8 cellular contexts compared by ENCODE assay signal in genomic region chr21:44938976-44939531, GRCh38.
DNase-seq lines count a peak whose midpoint lies in the region; TF ChIP-seq lines count a peak whose summit lies in the region.

No MANE protein-coding gene starts in this region.

- peak overlapping the region; percentile 84 for H3K27ac ChIP-seq in SK-N-MC
- no peak overlapping the region for H3K27ac ChIP-seq in rectal smooth muscle tissue (ENCODE audit: low read depth, low read length)

- H3K4me1 ChIP-seq in rectal smooth muscle tissue (ENCODE audit: control insufficient read depth, insufficient read depth, low read length), result peaks cover 17% of the 10 kb centered on the region

- no peak for TF ChIP-seq CTCF in foreskin fibroblast (IDR thresholded peaks at IDR 0.05; ENCODE audit: low read depth, low read length)
- TF ChIP-seq CTCF in GM13977 (IDR thresholded peaks at IDR 0.05; ENCODE audit: extremely low read depth, insufficient read depth, missing control alignments), result no peak

- in situ Hi-C loops in GM13977 (cut with MboI; ENCODE audit: low pct_unique_long_range_greater_than_20kb, low sequenced_read_pairs, unreplicated experiment), result loop anchor here (25.0 kb wide), 1 partner anchor 427 kb away; no protein-coding TSS in a partner anchor

- no peaks in the 10 kb centered on the region for H3K9me3 ChIP-seq in SK-N-MC (ENCODE audit: low read depth, low read length)

- H3K4me3 ChIP-seq in GM08714 (ENCODE audit: low read length) (peak overlapping the region; percentile 85), SK-N-MC (peak overlapping the region; percentile 98), foreskin fibroblast (ENCODE audit: low read depth in 1 of 2, low read length in 2 of 2) (peak overlapping the region; percentile 94 to 96), rectal smooth muscle tissue (ENCODE audit: low read length) (peak overlapping the region; percentile 78)

- H3K9ac ChIP-seq in SK-N-MC (ENCODE audit: insufficient read length), result peak overlapping the region; percentile 96
- no peak overlapping the region for H3K9ac ChIP-seq in rectal smooth muscle tissue (ENCODE audit: low read length)

- no peaks in the 10 kb centered on the region for H3K27me3 ChIP-seq in rectal smooth muscle tissue (ENCODE audit: control insufficient read depth, insufficient read depth, low read length)

- H3K36me3 ChIP-seq in SK-N-MC (ENCODE audit: insufficient read depth, low read length), result peaks cover 29% of the 10 kb centered on the region
- peaks cover 7% of the 10 kb centered on the region for H3K36me3 ChIP-seq in rectal smooth muscle tissue (ENCODE audit: control insufficient read depth, insufficient read depth, low read length)

- DNase-seq in SK-N-MC (ENCODE audit: low read depth, low spot score) (no peak), foreskin fibroblast (no peak), GM13977 (ENCODE audit: low spot score) (no peak), hypothalamus (lab: John Stamatoyannopoulos, UW) (no peak), globus pallidus (ENCODE audit: low spot score) (no peak), foreskin melanocyte (no peak)
